23 cellular contexts compared by ENCODE assay signal in genomic region chr2:154914606-154915005, GRCh38.
A peak's percentile ranks its signal among the peaks of the same experiment; 100 is the strongest.
DNase-seq lines count a peak whose midpoint lies in the region; ATAC-seq and TF ChIP-seq lines count a peak whose summit lies in the region.
"Had no signal": no experiment of that assay in that cellular context is flagged by ENCODE, and none has a peak within 500 bp of the region (broad histone marks: within the 10 kb centered on the region; RNA-seq: fewer than 3 reads in every experiment).

No MANE protein-coding gene starts in this region.

- peak overlapping the region; percentile 11; the same call in 1 of the 2 replicates for H3K4me2 ChIP-seq in DOHH2 (ENCODE audit: low read length)
- H3K4me2 ChIP-seq: BLaER1 had no signal

- H3F3A ChIP-seq in DOHH2 (ENCODE audit: control insufficient read depth, insufficient read depth), result no peaks in the 10 kb centered on the region

- ATAC-seq in left lobe of liver, result peak; percentile 33
- no peak for ATAC-seq in left lung
- no peak for ATAC-seq in HG02870 (IDR thresholded peaks at IDR 0.05; ENCODE audit: unreplicated experiment)
- ATAC-seq: K562, natural killer cell had no signal

- H3K9me2 ChIP-seq in DOHH2 (replicated peaks; ENCODE audit: control insufficient read depth, low read length), result no peaks in the 10 kb centered on the region

- no peaks in the 10 kb centered on the region for H3K79me2 ChIP-seq in DOHH2 (ENCODE audit: control insufficient read depth, low read length)

- intact Hi-C loops in left lung (cut with DNase I) (no loop called here), A673 (cut with micrococcal nuclease; ENCODE audit: unreplicated experiment) (no loop called here)

- POLR2A ChIA-PET in A673 (lab: Charles Lee; ENCODE audit: low non-redundant PET), result no interaction called here

- H4K20me1 ChIP-seq in DOHH2 (ENCODE audit: control insufficient read depth, insufficient read depth, low read depth, low read length), result no peaks in the 10 kb centered on the region
- H4K20me1 ChIP-seq: BLaER1 had no signal

- no peak for TF ChIP-seq POLR2A in NB4 (IDR thresholded peaks at IDR 0.05; ENCODE audit: extremely low read depth, insufficient read length)

- H3K4me1 ChIP-seq in DOHH2 (ENCODE audit: control insufficient read depth, low read length), result peaks cover 16% of the 10 kb centered on the region
- no peaks in the 10 kb centered on the region for H3K4me1 ChIP-seq in left lung
- H3K4me1 ChIP-seq in A673 (ENCODE audit: insufficient read depth, low read length, poor library complexity, severe bottlenecking), result no peaks in the 10 kb centered on the region
- H3K4me1 ChIP-seq: BLaER1, stomach, thyroid gland had no signal

- H3K9me3 ChIP-seq in DOHH2 (ENCODE audit: control insufficient read depth, insufficient read depth, low read length) (no peaks in the 10 kb centered on the region), left lung (no peaks in the 10 kb centered on the region), A673 (ENCODE audit: low read depth, low read length, poor library complexity, severe bottlenecking) (no peaks in the 10 kb centered on the region)
- H3K9me3 ChIP-seq: BLaER1, MG63, stomach, thyroid gland had no signal

- DNase-seq in NB4 (ENCODE audit: low read depth) (peak; percentile 42), SKM-1 treated with dmso at 0.1 percent for 144 hours (lab: John Stamatoyannopoulos, UW; ENCODE audit: unreplicated experiment) (peak; percentile 88), left lobe of liver (ENCODE audit: low spot score) (no peak), left lung (no peak), A673 (ENCODE audit: low spot score) (no peak)
- DNase-seq: activated CD4-positive, alpha-beta T cell treated with anti-CD3 and anti-CD28 coated beads, Interleukin-2, amount 50 U/mL, for 4 hours; activated naive CD4-positive, alpha-beta T cell treated with anti-CD3 and anti-CD28 coated beads for 36 hours; COR-L47; DMS53; HCEC 1CT; MG63; natural killer cell; NCI-H146; NCI-H524 treated with DMSO at 0.1 percent for 48 hours; NK-92 treated with Interleukin-12 subunit alpha and Interleukin-12 subunit beta, amount 100 ng/mL, for 24 hours; occipital lobe; stimulated activated CD8-positive, alpha-beta memory T cell treated with anti-CD3 and anti-CD28 coated beads, Interleukin-4, amount 100 ng/mL, for 48 hours; stomach; thyroid gland had no signal

- no peak for TF ChIP-seq CTCF in DOHH2 (IDR thresholded peaks at IDR 0.05; ENCODE audit: low read depth, low read length, poor library complexity, severe bottlenecking)
- no peak for TF ChIP-seq CTCF in NB4 (IDR thresholded peaks at IDR 0.05; ENCODE audit: low read depth, low read length)
- no peak for TF ChIP-seq CTCF in left lung (IDR thresholded peaks at IDR 0.05)
- TF ChIP-seq CTCF in A673 (conservative IDR thresholded peaks at IDR 0.05; ENCODE audit: low read depth, low read length), result no peak

- no TSS peak for BruUV-seq in A673 (replicated peaks; lab: Mats Ljungman, UMichigan)

- no peaks in the 10 kb centered on the region for H3K27me3 ChIP-seq in DOHH2 (ENCODE audit: control insufficient read depth, low read length)
- no peaks in the 10 kb centered on the region for H3K27me3 ChIP-seq in left lung
- no peaks in the 10 kb centered on the region for H3K27me3 ChIP-seq in A673 (replicated peaks; ENCODE audit: insufficient read depth, low read depth, low read length, poor library complexity)
- H3K27me3 ChIP-seq: BLaER1, MG63, stomach, thyroid gland had no signal

- H3K4me3 ChIP-seq in DOHH2 (ENCODE audit: low read length) (no peak overlapping the region), NB4 (ENCODE audit: low read depth, low read length) (no peak overlapping the region), left lung (no peak overlapping the region), A673 (ENCODE audit: low read depth, low read length, poor library complexity, severe bottlenecking) (no peak overlapping the region)
- H3K4me3 ChIP-seq: BLaER1, K562, MG63, stomach, thyroid gland had no signal

- CTCF ChIA-PET in A673 (lab: Charles Lee), result no interaction called here

- H3K27ac ChIP-seq in DOHH2 (ENCODE audit: low read depth, low read length) (no peak overlapping the region), left lung (no peak overlapping the region), A673 (ENCODE audit: low read depth, low read length, poor library complexity, severe bottlenecking) (no peak overlapping the region)
- H3K27ac ChIP-seq: BLaER1, stomach, thyroid gland had no signal

- H3K36me3 ChIP-seq in DOHH2 (ENCODE audit: control insufficient read depth, low read length), result no peaks in the 10 kb centered on the region
- H3K36me3 ChIP-seq in left lung, result no peaks in the 10 kb centered on the region
- no peaks in the 10 kb centered on the region for H3K36me3 ChIP-seq in A673 (ENCODE audit: insufficient read depth, low read length, poor library complexity, severe bottlenecking)
- H3K36me3 ChIP-seq: BLaER1, MG63, stomach, thyroid gland had no signal

Comparison
In these comparisons a context has a peak if more than half of its experiments do, and no peak if none do; other contexts are left out.
1. DNase-seq: peak in NB4 (single experiment) and SKM-1 treated with dmso at 0.1 percent for 144 hours (single experiment); none in left lobe of liver (single experiment), left lung (0 of 2) and A673 (single experiment).